In genomic region chr3:148882288-148882687, GRCh38 we compare ENCODE assay signal across 18 cellular contexts. TPM values are rescaled to one million over a fixed set of nuclear protein-coding genes. Genes with fewer than 3 reads are reported as not detected.
DNase-seq lines count a peak whose midpoint lies in the region; ATAC-seq and TF ChIP-seq lines count a peak whose summit lies in the region.
"Had no signal": no experiment of that assay in that cellular context is flagged by ENCODE, and none has a peak within 500 bp of the region (broad histone marks: within the 10 kb centered on the region; RNA-seq: fewer than 3 reads in every experiment).

No MANE protein-coding gene starts in this region.

- H3K4me3 ChIP-seq in body of pancreas = no peak overlapping the region
- no peak overlapping the region for H3K4me3 ChIP-seq in H7 (ENCODE audit: insufficient read depth, low read depth, low read length)
- H3K4me3 ChIP-seq: BLaER1, dorsolateral prefrontal cortex, gastroesophageal sphincter, stomach had no signal

- H3K27ac Mint-ChIP-seq in activated naive CD4-positive, alpha-beta T cell treated with anti-CD3 and anti-CD28 coated beads, Interleukin-2, amount 50 U/mL, for 72 hours = no peak overlapping the region
- H3K27ac Mint-ChIP-seq: activated naive CD8-positive, alpha-beta T cell treated with anti-CD3 and anti-CD28 coated beads for 36 hours; naive thymus-derived CD8-positive, alpha-beta T cell had no signal

- no peaks in the 10 kb centered on the region for H3K9me3 ChIP-seq in body of pancreas
- H3K9me3 ChIP-seq: BLaER1, gastroesophageal sphincter, stomach had no signal

- intact Hi-C loops in body of pancreas (cut with DNase I) = no loop called here

- no peaks in the 10 kb centered on the region for H3K9me3 Mint-ChIP-seq in activated naive CD4-positive, alpha-beta T cell treated with anti-CD3 and anti-CD28 coated beads, Interleukin-2, amount 50 U/mL, for 72 hours
- H3K9me3 Mint-ChIP-seq: activated naive CD8-positive, alpha-beta T cell treated with anti-CD3 and anti-CD28 coated beads for 36 hours; naive thymus-derived CD8-positive, alpha-beta T cell had no signal

- TF ChIP-seq POLR2A in body of pancreas (IDR thresholded peaks at IDR 0.05) = no peak
- TF ChIP-seq POLR2A in GM18505 (IDR thresholded peaks at IDR 0.05; ENCODE audit: borderline replicate concordance, extremely low read depth, insufficient read depth, insufficient read length) = no peak

- WGBS in body of pancreas, 2 donors = 3 to 15% methylated on average over 4 of the region's 4 CpGs

- H3K27me3 ChIP-seq in body of pancreas = no peaks in the 10 kb centered on the region
- H3K27me3 ChIP-seq in H7 (ENCODE audit: control insufficient read depth, insufficient read depth, low read length) = no peaks in the 10 kb centered on the region
- H3K27me3 ChIP-seq: BLaER1, gastroesophageal sphincter, stomach had no signal

- H3K36me3 Mint-ChIP-seq in activated naive CD4-positive, alpha-beta T cell treated with anti-CD3 and anti-CD28 coated beads, Interleukin-2, amount 50 U/mL, for 72 hours = no peaks in the 10 kb centered on the region
- H3K36me3 Mint-ChIP-seq: activated naive CD8-positive, alpha-beta T cell treated with anti-CD3 and anti-CD28 coated beads for 36 hours; naive thymus-derived CD8-positive, alpha-beta T cell had no signal

- H3K36me3 ChIP-seq in body of pancreas (replicated peaks in 1 of 2; ENCODE audit: insufficient read depth in 1 of 2, low read depth in 2 of 2) (no peaks in the 10 kb centered on the region), H7 (replicated peaks; ENCODE audit: control insufficient read depth, insufficient read depth, low read length) (no peaks in the 10 kb centered on the region)
- H3K36me3 ChIP-seq: BLaER1, gastroesophageal sphincter, stomach, WERI-Rb-1 had no signal

- TF ChIP-seq CTCF in body of pancreas (IDR thresholded peaks at IDR 0.05) = no peak

- H3K4me1 ChIP-seq in body of pancreas = peaks cover 31% of the 10 kb centered on the region
- H3K4me1 ChIP-seq: BLaER1, gastroesophageal sphincter had no signal

- peak overlapping the region in 2 of 4 donors; percentile 18 to 48 for H3K27ac ChIP-seq in body of pancreas
- H3K27ac ChIP-seq: BLaER1, dorsolateral prefrontal cortex, gastroesophageal sphincter, stomach, WERI-Rb-1 had no signal

- DNase-seq in Daoy (ENCODE audit: low read depth) (peak; percentile 61), NCI-H146 (lab: John Stamatoyannopoulos, UW) (peak; percentile 69), body of pancreas (peak; percentile 37 to 57 (median 46)), left lobe of liver (ENCODE audit: low spot score) (no peak), H7 (no peak), HK-2 (ENCODE audit: unreplicated experiment) (no peak)
- DNase-seq in activated naive CD4-positive, alpha-beta T cell treated with anti-CD3 and anti-CD28 coated beads, Interleukin-2, amount 50 U/mL, for 72 hours (ENCODE audit: low spot score in 2 of 2) = no peak
- DNase-seq: activated naive CD8-positive, alpha-beta T cell treated with anti-CD3 and anti-CD28 coated beads for 36 hours; naive thymus-derived CD8-positive, alpha-beta T cell; NCI-H1048; retina; stomach; WERI-Rb-1 had no signal

- ATAC-seq in body of pancreas = peak; percentile 86
- ATAC-seq in left lobe of liver = peak; percentile 30
- no peak for ATAC-seq in GM18505 (IDR thresholded peaks at IDR 0.05; ENCODE audit: unreplicated experiment)
- ATAC-seq in activated naive CD4-positive, alpha-beta T cell treated with anti-CD3 and anti-CD28 coated beads, Interleukin-2, amount 50 U/mL, for 72 hours = no peak
- ATAC-seq: gastroesophageal sphincter; naive thymus-derived CD8-positive, alpha-beta T cell; SK-N-SH treated with all-trans-retinoic acid at 6 μM for 48 hours had no signal

RNA-seq across cellular contexts. Expression of gene CPA3, which starts 17.2 kb away (rescaled TPM):
- not detected in 2 replicates for total RNA-seq in Daoy (2014; rRNA removed; shearing (Covaris generic))
- total RNA-seq in body of pancreas (1 to 10 TPM; 4.9 to 5.7 TPM), left lobe of liver (0.25 TPM)
- total RNA-seq in H7 (2014; rRNA removed; shearing (Covaris generic)) = not detected in 2 replicates
- total RNA-seq in activated naive CD4-positive, alpha-beta T cell treated with anti-CD3 and anti-CD28 coated beads, Interleukin-2, amount 50 U/mL, for 72 hours = under 1 TPM in 1 of 2 donors, not detected in 1; 0.16 TPM
- total RNA-seq: activated naive CD8-positive, alpha-beta T cell treated with anti-CD3 and anti-CD28 coated beads for 36 hours; naive thymus-derived CD8-positive, alpha-beta T cell had no signal

RNA-seq across cellular contexts. Expression of gene CPB1, which starts 54.7 kb away (rescaled TPM):
- not detected in 2 replicates for total RNA-seq in Daoy (2014; rRNA removed; shearing (Covaris generic))
- total RNA-seq in body of pancreas (over 10,000 TPM in 1 of 2 donors, 1,000 to 10,000 TPM in 1; 8,425 to 24,571 TPM), left lobe of liver (9.3 TPM)
- 0.07 TPM in 1 of 2 replicates, not detected in the other for total RNA-seq in H7 (2014; rRNA removed; shearing (Covaris generic))
- total RNA-seq in activated naive CD4-positive, alpha-beta T cell treated with anti-CD3 and anti-CD28 coated beads, Interleukin-2, amount 50 U/mL, for 72 hours = not detected
- total RNA-seq: activated naive CD8-positive, alpha-beta T cell treated with anti-CD3 and anti-CD28 coated beads for 36 hours; naive thymus-derived CD8-positive, alpha-beta T cell had no signal

Comparison
In these comparisons a context has a peak if more than half of its experiments do, and no peak if none do; other contexts are left out.
1. DNase-seq: peak in Daoy (single experiment), NCI-H146 (single experiment) and body of pancreas (4 of 4); none in left lobe of liver (single experiment), H7 (single experiment), HK-2 (single experiment) and activated naive CD4-positive, alpha-beta T cell treated with anti-CD3 and anti-CD28 coated beads, Interleukin-2, amount 50 U/mL, for 72 hours (0 of 2).
2. ATAC-seq: peak in body of pancreas (single experiment) and left lobe of liver (single experiment); none in GM18505 (single experiment) and activated naive CD4-positive, alpha-beta T cell treated with anti-CD3 and anti-CD28 coated beads, Interleukin-2, amount 50 U/mL, for 72 hours (0 of 2).
3. RNA of gene CPB1, which starts 54.7 kb away (total RNA-seq): 8,425 to 24,571 TPM in body of pancreas; 9.3 TPM in left lobe of liver (single experiment), 0.07 TPM in H7, not detected in Daoy and not detected in activated naive CD4-positive, alpha-beta T cell treated with anti-CD3 and anti-CD28 coated beads, Interleukin-2, amount 50 U/mL, for 72 hours; every median in the first group is over 100 times any median in the second.